In genomic region chr10:16597656-16598055, GRCh38 we compare ENCODE assay signal across 15 cellular contexts.
DNase-seq lines count a peak whose midpoint lies in the region; TF ChIP-seq lines count a peak whose summit lies in the region.
"Had no signal": no experiment of that assay in that cellular context is flagged by ENCODE, and none has a peak within 500 bp of the region (broad histone marks: within the 10 kb centered on the region; RNA-seq: fewer than 3 reads in every experiment).

No MANE protein-coding gene starts in this region.

- DNase-seq in ELR (ENCODE audit: low read depth), result peak; percentile 52
- DNase-seq in NCI-H69 (lab: John Stamatoyannopoulos, UW), result peak; percentile 62
- DNase-seq in brain microvascular endothelial cell, result peak; percentile 60
- peak; percentile 63 for DNase-seq in occipital lobe (lab: John Stamatoyannopoulos, UW)
- no peak for DNase-seq in endodermal cell
- DNase-seq in OCI-LY7 (ENCODE audit: low spot score), result no peak
- no peak for DNase-seq in glomerular visceral epithelial cell (ENCODE audit: extremely low spot score)
- DNase-seq in effector CD4-positive, alpha-beta T cell, result no peak
- DNase-seq: activated gamma-delta T cell, DMS79 treated with DMSO at 0.1 percent for 48 hours, mesendoderm, ovary had no signal

- no peaks in the 10 kb centered on the region for H3K27me3 Mint-ChIP-seq in endodermal cell (ENCODE audit: insufficient read depth)

- TF ChIP-seq CTCF in brain microvascular endothelial cell (IDR thresholded peaks at IDR 0.05; ENCODE audit: low read depth, low read length, missing control alignments) (no peak), endodermal cell (conservative IDR thresholded peaks at IDR 0.05) (no peak), OCI-LY7 (conservative IDR thresholded peaks at IDR 0.05; ENCODE audit: low read length) (no peak)

- H3K9me3 ChIP-seq in endodermal cell (ENCODE audit: control insufficient read depth, low read length) (no peaks in the 10 kb centered on the region), OCI-LY7 (ENCODE audit: low read length) (no peaks in the 10 kb centered on the region)
- H3K9me3 ChIP-seq: BLaER1, ovary had no signal

- H3K36me3 ChIP-seq in brain microvascular endothelial cell (replicated peaks) (peaks cover 2% of the 10 kb centered on the region), endodermal cell (ENCODE audit: control insufficient read depth, insufficient read depth, low read length) (no peaks in the 10 kb centered on the region), OCI-LY7 (ENCODE audit: insufficient read depth, low read length) (no peaks in the 10 kb centered on the region)
- H3K36me3 ChIP-seq: ovary had no signal

- H3K79me2 ChIP-seq in OCI-LY7 (ENCODE audit: insufficient read depth, low read depth, low read length), result no peaks in the 10 kb centered on the region

- CTCF ChIA-PET in OCI-LY7 (lab: Charles Lee; ENCODE audit: unreplicated experiment), result no interaction called here

- 84 to 88% methylated on average over 11 of the region's 11 CpGs for WGBS in endodermal cell (ENCODE audit: insufficient coverage in 1 of 2, insufficient read length in 1 of 2), 2 experiments

- no peak overlapping the region for H3K4me3 ChIP-seq in brain microvascular endothelial cell (ENCODE audit: low read depth, low read length)
- no peak overlapping the region for H3K4me3 ChIP-seq in endodermal cell (ENCODE audit: low read length)
- H3K4me3 ChIP-seq in OCI-LY7 (ENCODE audit: low read depth, low read length, poor library complexity, severe bottlenecking), result no peak overlapping the region
- H3K4me3 ChIP-seq: BLaER1, ovary, SK-N-MC had no signal

- H3K4me3 Mint-ChIP-seq in endodermal cell, result no peak overlapping the region
- H3K4me3 Mint-ChIP-seq: brain had no signal

- in situ Hi-C loops in brain microvascular endothelial cell (cut with HindIII; ENCODE audit: low pct_ligation_motif_present, low sequenced_read_pairs), result no loop called here

- H2AFZ ChIP-seq in OCI-LY7 (ENCODE audit: low read length), result no peak overlapping the region

- H3K27me3 ChIP-seq in brain microvascular endothelial cell (replicated peaks), result no peaks in the 10 kb centered on the region
- H3K27me3 ChIP-seq in endodermal cell (ENCODE audit: control insufficient read depth, insufficient read depth, low read length, poor library complexity, severe bottlenecking), result no peaks in the 10 kb centered on the region
- H3K27me3 ChIP-seq: BLaER1, ovary had no signal

- POLR2A ChIA-PET in OCI-LY7 (lab: Charles Lee), result no interaction called here

- H3K27ac ChIP-seq in brain microvascular endothelial cell (no peak overlapping the region), endodermal cell (ENCODE audit: low read depth, low read length) (no peak overlapping the region), OCI-LY7 (ENCODE audit: low read depth, low read length, poor library complexity, severe bottlenecking) (no peak overlapping the region)
- H3K27ac ChIP-seq: BLaER1, ovary, SK-N-MC had no signal

- intact Hi-C loops in OCI-LY7 (cut with micrococcal nuclease; ENCODE audit: unreplicated experiment), result no loop called here

- no peak overlapping the region for H3K27ac Mint-ChIP-seq in endodermal cell
- H3K27ac Mint-ChIP-seq: brain had no signal

- H3K36me3 Mint-ChIP-seq in endodermal cell (ENCODE audit: low read depth), result no peaks in the 10 kb centered on the region

- no peaks in the 10 kb centered on the region for H4K20me1 ChIP-seq in OCI-LY7 (ENCODE audit: insufficient read depth, low read length)
- H4K20me1 ChIP-seq: BLaER1 had no signal

- H3K4me1 ChIP-seq in endodermal cell (ENCODE audit: control insufficient read depth, insufficient read depth, low read length) (peaks cover 11% of the 10 kb centered on the region), OCI-LY7 (ENCODE audit: insufficient read depth, low read length, poor library complexity, severe bottlenecking) (no peaks in the 10 kb centered on the region)
- H3K4me1 ChIP-seq: BLaER1 had no signal

- peaks cover 13% of the 10 kb centered on the region for H3K4me1 Mint-ChIP-seq in endodermal cell

- H3K9me2 ChIP-seq in OCI-LY7 (ENCODE audit: insufficient read depth, low read length), result no peaks in the 10 kb centered on the region

- BruUV-seq in OCI-LY7 (replicated peaks; lab: Mats Ljungman, UMichigan), result no TSS peak

- H3K9me3 Mint-ChIP-seq in endodermal cell, result no peaks in the 10 kb centered on the region
- H3K9me3 Mint-ChIP-seq: brain had no signal

- H3K4me2 ChIP-seq in OCI-LY7 (ENCODE audit: low read length), result no peak overlapping the region
- H3K4me2 ChIP-seq: BLaER1 had no signal

- no peak overlapping the region for H3K9ac ChIP-seq in endodermal cell (ENCODE audit: extremely low read depth, low read length, poor library complexity, severe bottlenecking)
- H3K9ac ChIP-seq: BLaER1 had no signal

Comparison
In these comparisons a context has a peak if more than half of its experiments do, and no peak if none do; other contexts are left out.
1. DNase-seq: peak in ELR (single experiment), NCI-H69 (single experiment), brain microvascular endothelial cell (single experiment) and occipital lobe (single experiment); none in endodermal cell (single experiment), OCI-LY7 (single experiment), glomerular visceral epithelial cell (single experiment) and effector CD4-positive, alpha-beta T cell (single experiment).